In the genomic region with DNA sequence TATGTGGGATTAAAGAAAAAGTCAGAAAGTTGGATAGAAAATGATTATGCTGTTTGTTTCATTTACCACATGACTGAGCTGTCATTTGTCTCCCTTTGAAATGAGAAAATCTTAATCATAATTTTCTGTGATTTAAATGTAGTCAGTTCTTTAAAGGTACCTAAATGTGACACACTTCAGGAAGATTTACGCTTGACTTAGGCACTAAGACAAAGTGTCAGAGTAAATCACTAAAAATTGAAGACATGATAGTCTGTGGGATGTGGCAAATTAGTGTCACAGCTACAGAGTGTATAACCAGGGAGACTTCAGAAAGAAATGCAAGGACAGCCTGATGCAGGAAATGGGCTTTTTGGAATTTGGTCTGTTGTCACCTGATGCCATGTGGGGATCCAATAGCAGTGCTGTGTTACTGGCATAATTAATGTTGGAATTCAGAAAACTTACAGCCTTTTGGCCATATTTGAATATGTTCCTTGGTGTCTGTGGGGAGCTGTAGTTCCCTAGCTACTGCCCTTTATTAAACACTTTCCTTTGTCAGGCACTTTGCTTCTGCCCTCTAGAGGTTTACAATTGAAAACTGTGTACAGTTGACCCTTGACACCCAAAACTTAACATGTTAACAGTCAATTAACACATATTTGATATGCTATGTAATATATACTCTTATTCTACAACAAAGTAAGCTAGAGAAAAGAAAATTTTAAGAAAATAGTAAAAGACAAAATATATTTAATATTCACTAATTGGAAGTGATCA, we compare ENCODE assay signal across 10 cellular contexts.
DNase-seq lines count a peak whose midpoint lies in the region; ATAC-seq and TF ChIP-seq lines count a peak whose summit lies in the region.
"Had no signal": no experiment of that assay in that cellular context is flagged by ENCODE, and none has a peak within 500 bp of the region (broad histone marks: within the 10 kb centered on the region; RNA-seq: fewer than 3 reads in every experiment).

No MANE protein-coding gene starts in this region.

- no peaks in the 10 kb centered on the region for H3K4me1 Mint-ChIP-seq in activated naive CD4-positive, alpha-beta T cell treated with anti-CD3 and anti-CD28 coated beads, Interleukin-2, amount 10 ng/mL, durations not matched to agents 7 days and 5 days

- ATAC-seq in GM21786 (IDR thresholded peaks at IDR 0.05; ENCODE audit: unreplicated experiment), result peak; percentile 59

- no peak overlapping the region for H3K4me3 Mint-ChIP-seq in activated naive CD4-positive, alpha-beta T cell treated with anti-CD3 and anti-CD28 coated beads, Interleukin-2, amount 10 ng/mL, durations not matched to agents 7 days and 5 days

- H3K9me3 Mint-ChIP-seq in activated naive CD4-positive, alpha-beta T cell treated with anti-CD3 and anti-CD28 coated beads, Interleukin-2, amount 10 ng/mL, durations not matched to agents 7 days and 5 days, result no peaks in the 10 kb centered on the region

- H3K36me3 Mint-ChIP-seq in activated naive CD4-positive, alpha-beta T cell treated with anti-CD3 and anti-CD28 coated beads, Interleukin-2, amount 10 ng/mL, durations not matched to agents 7 days and 5 days, result peaks cover 39% of the 10 kb centered on the region

- no peak overlapping the region for H3K27ac Mint-ChIP-seq in activated naive CD4-positive, alpha-beta T cell treated with anti-CD3 and anti-CD28 coated beads, Interleukin-2, amount 10 ng/mL, durations not matched to agents 7 days and 5 days

- CTCF ChIA-PET in GM10248 (lab: Yijun Ruan, JAX), result interaction anchor here (0.8 to 1.7 kb wide), 7 partner anchors 10 to 58 kb away, joined by 3 to 4 read pairs (median 3); no protein-coding TSS in a partner anchor
- CTCF ChIA-PET in activated naive CD4-positive, alpha-beta T cell treated with anti-CD3 and anti-CD28 coated beads, Interleukin-2, amount 10 ng/mL, durations not matched to agents 7 days and 5 days (lab: Charles Lee), result interaction anchor here (1.2 to 1.4 kb wide), 2 partner anchors 11 to 193 kb away, joined by 4 to 5 read pairs; no protein-coding TSS in a partner anchor

- DNase-seq in GM10248 (ENCODE audit: extremely low spot score), result peak; percentile 14
- DNase-seq in NCI-H748 treated with DMSO at 0.1 percent for 48 hours (lab: John Stamatoyannopoulos, UW), result peak; percentile 23
- peak; percentile 21 for DNase-seq in left kidney (ENCODE audit: low read depth, low spot score)
- no peak for DNase-seq in NCI-H1694 treated with DMSO at 0.1 percent for 48 hours (lab: John Stamatoyannopoulos, UW)
- no peak for DNase-seq in activated naive CD4-positive, alpha-beta T cell treated with anti-CD3 and anti-CD28 coated beads, Interleukin-2, amount 10 ng/mL, durations not matched to agents 7 days and 5 days
- DNase-seq in CD1c-positive myeloid dendritic cell (ENCODE audit: extremely low spot score), result no peak
- no peak for DNase-seq in pons (ENCODE audit: low spot score)
- DNase-seq: activated CD8-positive, alpha-beta memory T cell treated with anti-CD3 and anti-CD28 coated beads, Interleukin-2, amount 50 U/mL, for 48 hours; SJCRH30 had no signal

- POLR2A ChIA-PET in GM10248 (lab: Yijun Ruan, JAX), result no interaction called here

- peak; percentile 10 for TF ChIP-seq CTCF in GM10248 (IDR thresholded peaks at IDR 0.05; ENCODE audit: control extremely low read depth, extremely low read depth, low read depth, missing control alignments)

- no peaks in the 10 kb centered on the region for H3K27me3 Mint-ChIP-seq in activated naive CD4-positive, alpha-beta T cell treated with anti-CD3 and anti-CD28 coated beads, Interleukin-2, amount 10 ng/mL, durations not matched to agents 7 days and 5 days

Comparison
In these comparisons a context has a peak if more than half of its experiments do, and no peak if none do; other contexts are left out.
1. DNase-seq: peak in GM10248 (single experiment), NCI-H748 treated with DMSO at 0.1 percent for 48 hours (single experiment) and left kidney (single experiment); none in NCI-H1694 treated with DMSO at 0.1 percent for 48 hours (single experiment), activated naive CD4-positive, alpha-beta T cell treated with anti-CD3 and anti-CD28 coated beads, Interleukin-2, amount 10 ng/mL, durations not matched to agents 7 days and 5 days (single experiment), CD1c-positive myeloid dendritic cell (single experiment) and pons (single experiment).